Comparison of ENCODE assay signal across 1 cellular context in genomic region chr6:43499028-43499815, GRCh38.
A peak's percentile ranks its signal among the peaks of the same experiment; 100 is the strongest.
TF ChIP-seq lines count a peak whose summit lies in the region.

No MANE protein-coding gene starts in this region.

TF ChIP-seq in HepG2, 621 proteins besides CTCF, POLR2A, EP300 and RAD21 (continued from another document and continues in another):
- TF ChIP-seq SNAPC4 (CRISPR knock-in tag; IDR thresholded peaks at IDR 0.05) (no peak), THYN1 (CRISPR knock-in tag; IDR thresholded peaks at IDR 0.05; ENCODE audit: borderline replicate concordance, low read depth) (no peak), TBL1XR1 (IDR thresholded peaks at IDR 0.05; ENCODE audit: borderline replicate concordance, low read length, partially characterized antibody) (no peak), FOXO1 (CRISPR knock-in tag; IDR thresholded peaks at IDR 0.05) (peak; percentile 34; the same call in 1 of the 2 replicates), ZNF280B (CRISPR knock-in tag; IDR thresholded peaks at IDR 0.05; ENCODE audit: borderline replicate concordance) (no peak), SIX1 (CRISPR knock-in tag; IDR thresholded peaks at IDR 0.05; ENCODE audit: borderline replicate concordance) (no peak), MBD4 (IDR thresholded peaks at IDR 0.05; ENCODE audit: borderline replicate concordance, low read length) (no peak), ZNF235 (CRISPR knock-in tag; IDR thresholded peaks at IDR 0.05; ENCODE audit: borderline replicate concordance) (no peak), POGZ (CRISPR knock-in tag; IDR thresholded peaks at IDR 0.05) (no peak), ZNF577 (CRISPR knock-in tag; IDR thresholded peaks at IDR 0.05; ENCODE audit: borderline replicate concordance, low read depth) (no peak), ZNF441 (CRISPR knock-in tag; IDR thresholded peaks at IDR 0.05; ENCODE audit: borderline replicate concordance) (no peak), NFKB2 (CRISPR knock-in tag; IDR thresholded peaks at IDR 0.05; ENCODE audit: borderline replicate concordance) (no peak), NFKBIZ (CRISPR knock-in tag; IDR thresholded peaks at IDR 0.05) (no peak), ZSCAN22 (CRISPR knock-in tag; IDR thresholded peaks at IDR 0.05) (no peak), SMYD3 (CRISPR knock-in tag; IDR thresholded peaks at IDR 0.05) (no peak), GMEB1 (CRISPR knock-in tag; IDR thresholded peaks at IDR 0.05; ENCODE audit: borderline replicate concordance) (peak; percentile 31; the same call in 1 of the 2 replicates), ZNF574 (CRISPR knock-in tag; IDR thresholded peaks at IDR 0.05) (no peak), ZSCAN31 (CRISPR knock-in tag; IDR thresholded peaks at IDR 0.05; ENCODE audit: low read depth) (no peak), STAT6 (CRISPR knock-in tag; IDR thresholded peaks at IDR 0.05; ENCODE audit: borderline replicate concordance) (0 out of 2 replicates have a peak, but pooled peaks have one; percentile 33), ZBTB10 (CRISPR knock-in tag; IDR thresholded peaks at IDR 0.05; ENCODE audit: borderline replicate concordance) (no peak), ZNF747 (CRISPR knock-in tag; IDR thresholded peaks at IDR 0.05; ENCODE audit: borderline replicate concordance) (no peak), RARA (CRISPR knock-in tag; IDR thresholded peaks at IDR 0.05) (peak; percentile 27), PRPF4 (IDR thresholded peaks at IDR 0.05; ENCODE audit: low read depth, low read length, poor library complexity, severe bottlenecking) (no peak), NR3C1 (CRISPR knock-in tag; IDR thresholded peaks at IDR 0.05) (no peak), ISX (CRISPR knock-in tag; conservative IDR thresholded peaks at IDR 0.05) (no peak), MAX (IDR thresholded peaks at IDR 0.05) (peak; percentile 14; the same call in 1 of the 2 replicates), THAP8 (CRISPR knock-in tag; IDR thresholded peaks at IDR 0.05; ENCODE audit: borderline replicate concordance) (no peak), ZNF367 (CRISPR knock-in tag; IDR thresholded peaks at IDR 0.05; ENCODE audit: borderline replicate concordance) (no peak), KLF15 (CRISPR knock-in tag; IDR thresholded peaks at IDR 0.05; ENCODE audit: borderline replicate concordance) (no peak), ADNP (CRISPR knock-in tag; IDR thresholded peaks at IDR 0.05) (no peak), ZBTB20 (CRISPR knock-in tag; IDR thresholded peaks at IDR 0.05; ENCODE audit: borderline replicate concordance, low read depth) (no peak), GATA4 (IDR thresholded peaks at IDR 0.05; ENCODE audit: borderline replicate concordance, low read depth) (no peak), PHB2 (IDR thresholded peaks at IDR 0.05; ENCODE audit: partially characterized antibody) (no peak), ZNF691 (CRISPR knock-in tag; IDR thresholded peaks at IDR 0.05; ENCODE audit: borderline replicate concordance, low read depth) (no peak), ZNF446 (CRISPR knock-in tag; IDR thresholded peaks at IDR 0.05) (no peak), ZNF383 (CRISPR knock-in tag; IDR thresholded peaks at IDR 0.05; ENCODE audit: borderline replicate concordance) (no peak), MAF1 (CRISPR knock-in tag; IDR thresholded peaks at IDR 0.05; ENCODE audit: borderline replicate concordance) (no peak), ZNF296 (CRISPR knock-in tag; conservative IDR thresholded peaks at IDR 0.05) (no peak), ZNF766 (CRISPR knock-in tag; IDR thresholded peaks at IDR 0.05; ENCODE audit: borderline replicate concordance) (no peak), ZNF549 (CRISPR knock-in tag; IDR thresholded peaks at IDR 0.05) (no peak), ZKSCAN1 (IDR thresholded peaks at IDR 0.05; ENCODE audit: low read length) (no peak)
